10 cellular contexts compared by ENCODE assay signal in genomic region chr22:29623553-29624169, GRCh38. TPM values are rescaled to one million over a fixed set of nuclear protein-coding genes. Genes with fewer than 3 reads are reported as not detected.
DNase-seq lines count a peak whose midpoint lies in the region; ATAC-seq, FAIRE-seq and TF ChIP-seq lines count a peak whose summit lies in the region.
"Had no signal": no experiment of that assay in that cellular context is flagged by ENCODE, and none has a peak within 500 bp of the region (broad histone marks: within the 10 kb centered on the region; RNA-seq: fewer than 3 reads in every experiment).

No MANE protein-coding gene starts in this region.

- H3K36me3 Mint-ChIP-seq in activated naive CD8-positive, alpha-beta T cell treated with anti-CD3 and anti-CD28 coated beads for 36 hours = no peaks in the 10 kb centered on the region
- H3K36me3 Mint-ChIP-seq in naive thymus-derived CD8-positive, alpha-beta T cell = peaks cover 0 to 7% (median 0%) of the 10 kb centered on the region in 3 donors

- in situ Hi-C loops in KBM-7 (cut with MboI; ENCODE audit: low pct_unique_long_range_greater_than_20kb, low sequenced_read_pairs) = no loop called here

- DNase-seq in CD1c-positive myeloid dendritic cell (ENCODE audit: extremely low spot score) = peak; percentile 19
- DNase-seq in KBM-7 = peak; percentile 33
- no peak for DNase-seq in activated naive CD8-positive, alpha-beta T cell treated with anti-CD3 and anti-CD28 coated beads for 36 hours
- peak in 3 of 10 donors; percentile 5 to 28 (median 21) for DNase-seq in naive thymus-derived CD8-positive, alpha-beta T cell
- DNase-seq in DMS53 treated with DMSO at 0.1 percent for 48 hours (lab: John Stamatoyannopoulos, UW; ENCODE audit: unreplicated experiment) = no peak
- no peak for DNase-seq in H54 (ENCODE audit: insufficient read length, low spot score)
- DNase-seq: GDM1, nucleus accumbens had no signal

- TF ChIP-seq POLR2A in H54 (IDR thresholded peaks at IDR 0.05; ENCODE audit: low read depth, low read length) = no peak

- peak overlapping the region; percentile 1 for H3K4me3 Mint-ChIP-seq in activated naive CD8-positive, alpha-beta T cell treated with anti-CD3 and anti-CD28 coated beads for 36 hours
- H3K4me3 Mint-ChIP-seq in naive thymus-derived CD8-positive, alpha-beta T cell = peak overlapping the region; percentile 24 to 79 (median 60)

- no peak for FAIRE-seq in H54 (lab: Jason Lieb, UNC)

- H3K4me1 Mint-ChIP-seq in activated naive CD8-positive, alpha-beta T cell treated with anti-CD3 and anti-CD28 coated beads for 36 hours = peaks cover 56% of the 10 kb centered on the region
- H3K4me1 Mint-ChIP-seq in naive thymus-derived CD8-positive, alpha-beta T cell = peaks cover 32 to 71% (median 67%) of the 10 kb centered on the region in 4 donors

- peak overlapping the region; percentile 64 for H3K27ac Mint-ChIP-seq in activated naive CD8-positive, alpha-beta T cell treated with anti-CD3 and anti-CD28 coated beads for 36 hours
- peak overlapping the region; percentile 79 to 94 (median 90) for H3K27ac Mint-ChIP-seq in naive thymus-derived CD8-positive, alpha-beta T cell

- ATAC-seq in naive thymus-derived CD8-positive, alpha-beta T cell = peak; percentile 81 to 85
- ATAC-seq in HG03571 (IDR thresholded peaks at IDR 0.05; ENCODE audit: unreplicated experiment) = no peak
- ATAC-seq in HG02885 (IDR thresholded peaks at IDR 0.05; ENCODE audit: poor library complexity, unreplicated experiment) = no peak

- no peaks in the 10 kb centered on the region for H3K27me3 Mint-ChIP-seq in activated naive CD8-positive, alpha-beta T cell treated with anti-CD3 and anti-CD28 coated beads for 36 hours
- H3K27me3 Mint-ChIP-seq in naive thymus-derived CD8-positive, alpha-beta T cell = no peaks in the 10 kb centered on the region

- no peaks in the 10 kb centered on the region for H3K9me3 Mint-ChIP-seq in activated naive CD8-positive, alpha-beta T cell treated with anti-CD3 and anti-CD28 coated beads for 36 hours
- no peaks in the 10 kb centered on the region for H3K9me3 Mint-ChIP-seq in naive thymus-derived CD8-positive, alpha-beta T cell

- POLR2A ChIA-PET in naive thymus-derived CD8-positive, alpha-beta T cell (lab: Charles Lee) = interaction anchor here (1.0 kb wide), 1 partner anchor 19 kb away, joined by 4 read pairs; no protein-coding TSS in a partner anchor

RNA-seq across cellular contexts. Expression of gene NF2, which starts 20.2 kb away (rescaled TPM):
- total RNA-seq in activated naive CD8-positive, alpha-beta T cell treated with anti-CD3 and anti-CD28 coated beads for 36 hours = 10 to 100 TPM; 45.8 to 49.4 TPM
- total RNA-seq in naive thymus-derived CD8-positive, alpha-beta T cell = 10 to 100 TPM; 23.6 to 25.4 TPM
- 10 to 100 TPM; 15.3 to 16.8 (median 15.5) TPM for polyA plus RNA-seq in naive thymus-derived CD8-positive, alpha-beta T cell

RNA-seq across cellular contexts. Expression of gene NIPSNAP1, which starts 42.7 kb away (rescaled TPM):
- 10 to 100 TPM; 50.7 to 52.8 TPM for total RNA-seq in activated naive CD8-positive, alpha-beta T cell treated with anti-CD3 and anti-CD28 coated beads for 36 hours
- total RNA-seq in naive thymus-derived CD8-positive, alpha-beta T cell = 10 to 100 TPM; 43.4 to 46.1 TPM
- 10 to 100 TPM; 58.9 to 62.8 (median 59.6) TPM for polyA plus RNA-seq in naive thymus-derived CD8-positive, alpha-beta T cell

Comparison
In these comparisons a context has a peak if more than half of its experiments do, and no peak if none do; other contexts are left out.
1. DNase-seq: peak in CD1c-positive myeloid dendritic cell (single experiment) and KBM-7 (single experiment); none in activated naive CD8-positive, alpha-beta T cell treated with anti-CD3 and anti-CD28 coated beads for 36 hours (single experiment), DMS53 treated with DMSO at 0.1 percent for 48 hours (single experiment) and H54 (single experiment).
2. ATAC-seq: peak in naive thymus-derived CD8-positive, alpha-beta T cell (2 of 2); none in HG03571 (single experiment) and HG02885 (single experiment).